23 cellular contexts compared by ENCODE assay signal in genomic region chr21:44426663-44427191, GRCh38. TPM values are rescaled to one million over a fixed set of nuclear protein-coding genes. Genes with fewer than 3 reads are reported as not detected.
DNase-seq lines count a peak whose midpoint lies in the region; ATAC-seq, FAIRE-seq and TF ChIP-seq lines count a peak whose summit lies in the region.
"Had no signal": no experiment of that assay in that cellular context is flagged by ENCODE, and none has a peak within 500 bp of the region (broad histone marks: within the 10 kb centered on the region; RNA-seq: fewer than 3 reads in every experiment).

No MANE protein-coding gene starts in this region.

- H3K4me3 ChIP-seq in LNCaP clone FGC (ENCODE audit: low read depth, low read length) (peak overlapping the region; percentile 82), HepG2 (replicated peaks in 1 of 3; ENCODE audit: insufficient read depth in 1 of 3, low read depth in 2 of 3, low read length in 3 of 3) (no peak overlapping the region), tibial artery (no peak overlapping the region), esophagus squamous epithelium (no peak overlapping the region)
- H3K4me3 ChIP-seq: tibial nerve had no signal

- no peak for FAIRE-seq in HepG2 (lab: Jason Lieb, UNC)
- FAIRE-seq: HTR-8/SVneo had no signal

- no peak for TF ChIP-seq CTCF in LNCaP clone FGC (IDR thresholded peaks at IDR 0.05; ENCODE audit: control insufficient read depth, extremely low read depth, insufficient read depth)
- TF ChIP-seq CTCF in HepG2 (CRISPR knock-in tag; IDR thresholded peaks at IDR 0.05): no peak
- TF ChIP-seq CTCF in tibial artery (IDR thresholded peaks at IDR 0.05): no peak
- no peak for TF ChIP-seq CTCF in esophagus squamous epithelium (IDR thresholded peaks at IDR 0.05)

- intact Hi-C loops in HepG2 (cut with micrococcal nuclease; ENCODE audit: unreplicated experiment): no loop called here
- intact Hi-C loops in tibial artery (cut with DNase I; ENCODE audit: low total_unique reads): no loop called here
- intact Hi-C loops in esophagus squamous epithelium (cut with DNase I): loop anchor here (5.0 kb wide), 1 partner anchor 56 kb away; no protein-coding TSS in a partner anchor

- TF ChIP-seq RAD21 in HepG2 (CRISPR knock-in tag; IDR thresholded peaks at IDR 0.05): no peak

- H3K27ac ChIP-seq in HepG2 (ENCODE audit: extremely low read length, insufficient read depth, low read length): no peak overlapping the region
- H3K27ac ChIP-seq in tibial artery: no peak overlapping the region
- no peak overlapping the region for H3K27ac ChIP-seq in esophagus squamous epithelium
- H3K27ac ChIP-seq: epithelial cell of prostate, tibial nerve had no signal

- CTCF ChIA-PET in HepG2 (lab: Yijun Ruan, JAX; ENCODE audit: low intra/inter-chr PET ratio, low total read pairs): no interaction called here

- no peak overlapping the region for H3K4me2 ChIP-seq in HepG2 (ENCODE audit: low read depth, low read length)

- no peaks in the 10 kb centered on the region for H3K27me3 Mint-ChIP-seq in activated T-cell treated with anti-CD3 and anti-CD28 coated beads, Interleukin-2, amount 50 U/mL, for 4 hours (ENCODE audit: low read depth)
- H3K27me3 Mint-ChIP-seq: activated CD8-positive, alpha-beta T cell treated with anti-CD3 and anti-CD28 coated beads for 36 hours; dendritic cell treated with granulocyte-macrophage colony-stimulating factor and Interleukin-4, amounts not matched to agents 40 ng/mL and 50 ng/mL, for 4 days; stimulated activated naive B cell treated with anti-CD40 and anti-IgM and Interleukin-4, amounts not matched to agents 10 μg/mL and 1 μg/mL and 100 μg/mL, for 72 hours had no signal

- H3K4me1 ChIP-seq in HepG2 (ENCODE audit: insufficient read depth, low read length) (no peaks in the 10 kb centered on the region), tibial artery (no peaks in the 10 kb centered on the region), esophagus squamous epithelium (no peaks in the 10 kb centered on the region)
- H3K4me1 ChIP-seq: breast epithelium, tibial nerve had no signal

- H3K9me3 Mint-ChIP-seq in activated T-cell treated with anti-CD3 and anti-CD28 coated beads, Interleukin-2, amount 50 U/mL, for 4 hours: peaks cover 15% of the 10 kb centered on the region
- H3K9me3 Mint-ChIP-seq: dendritic cell treated with granulocyte-macrophage colony-stimulating factor and Interleukin-4, amounts not matched to agents 40 ng/mL and 50 ng/mL, for 4 days had no signal

- H3K4me1 Mint-ChIP-seq in activated T-cell treated with anti-CD3 and anti-CD28 coated beads, Interleukin-2, amount 50 U/mL, for 4 hours (ENCODE audit: low read depth): no peaks in the 10 kb centered on the region
- H3K4me1 Mint-ChIP-seq: CD14-positive monocyte, neural crest cell, WTC11 had no signal

- H3K36me3 ChIP-seq in HepG2 (replicated peaks in 1 of 2; ENCODE audit: control insufficient read depth in 1 of 2, insufficient read depth in 2 of 2, low read length in 2 of 2): no peaks in the 10 kb centered on the region
- H3K36me3 ChIP-seq in tibial artery: no peaks in the 10 kb centered on the region
- no peaks in the 10 kb centered on the region for H3K36me3 ChIP-seq in esophagus squamous epithelium
- H3K36me3 ChIP-seq: breast epithelium, tibial nerve had no signal

- DNase-seq in activated T-cell treated with anti-CD3 and anti-CD28 coated beads, Interleukin-2, amount 50 U/mL, for 1 hour: peak; percentile 10
- no peak for DNase-seq in activated T-cell treated with anti-CD3 and anti-CD28 coated beads, Interleukin-2, amount 50 U/mL, for 4 hours
- DNase-seq in LNCaP clone FGC (ENCODE audit: low read depth): no peak
- no peak for DNase-seq in HepG2 (ENCODE audit: low spot score)
- peak; percentile 6 to 54 for DNase-seq in tibial artery
- DNase-seq in SW 1271 (lab: John Stamatoyannopoulos, UW): no peak
- no peak for DNase-seq in esophagus squamous epithelium (lab: John Stamatoyannopoulos, UW)
- DNase-seq: activated CD8-positive, alpha-beta T cell treated with anti-CD3 and anti-CD28 coated beads for 36 hours; foreskin melanocyte; NCI-H1436; NCI-H526; retina; stimulated activated naive B cell treated with anti-CD40 and anti-IgM and Interleukin-4, amounts not matched to agents 10 μg/mL and 1 μg/mL and 100 μg/mL, for 72 hours; T-helper 1 cell had no signal

- POLR2A ChIA-PET in HepG2 (lab: Yijun Ruan, JAX): no interaction called here

- no peak overlapping the region for H3K4me3 Mint-ChIP-seq in activated T-cell treated with anti-CD3 and anti-CD28 coated beads, Interleukin-2, amount 50 U/mL, for 4 hours
- H3K4me3 Mint-ChIP-seq: activated CD8-positive, alpha-beta T cell treated with anti-CD3 and anti-CD28 coated beads for 36 hours; CD14-positive monocyte; dendritic cell treated with granulocyte-macrophage colony-stimulating factor and Interleukin-4, amounts not matched to agents 40 ng/mL and 50 ng/mL, for 4 days; neural crest cell; stimulated activated naive B cell treated with anti-CD40 and anti-IgM and Interleukin-4, amounts not matched to agents 10 μg/mL and 1 μg/mL and 100 μg/mL, for 72 hours; WTC11 had no signal

- TF ChIP-seq EP300 in HepG2 (IDR thresholded peaks at IDR 0.05; ENCODE audit: low read depth in 2 of 2, low read length in 2 of 2) (no peak), HepG2 (CRISPR knock-in tag; IDR thresholded peaks at IDR 0.05; ENCODE audit: borderline replicate concordance) (no peak)

- ATAC-seq in activated T-cell treated with anti-CD3 and anti-CD28 coated beads, Interleukin-2, amount 50 U/mL, for 4 hours: no peak
- ATAC-seq in HepG2 (peak; percentile 40), GM18867 (IDR thresholded peaks at IDR 0.05; ENCODE audit: unreplicated experiment) (no peak)
- ATAC-seq: activated CD8-positive, alpha-beta T cell treated with anti-CD3 and anti-CD28 coated beads for 36 hours; stimulated activated naive B cell treated with anti-CD40 and anti-IgM and Interleukin-4, amounts not matched to agents 10 μg/mL and 1 μg/mL and 100 μg/mL, for 72 hours; WTC11 had no signal

- no peak for TF ChIP-seq POLR2A in HepG2 (IDR thresholded peaks at IDR 0.05; ENCODE audit: insufficient read depth in 1 of 2, low read depth in 2 of 2, low read length in 2 of 2)
- TF ChIP-seq POLR2A in esophagus squamous epithelium (IDR thresholded peaks at IDR 0.05): no peak

- 77% methylated on average over 8 of the region's 21 CpGs for WGBS in HepG2 (ENCODE audit: low lambda C conversion rate)
- 60 to 70% methylated on average over 3 of the region's 21 CpGs for WGBS in esophagus squamous epithelium, 2 donors

- H3K9ac ChIP-seq in HepG2 (ENCODE audit: insufficient read depth, low read depth, low read length): no peak overlapping the region

- H3K9me3 ChIP-seq in HepG2 (ENCODE audit: low read length) (peaks cover 6% of the 10 kb centered on the region; the same call in 1 of the 2 replicates), tibial artery (peaks cover 0 to 13% (median 8%) of the 10 kb centered on the region in 3 donors), esophagus squamous epithelium (peaks cover 0 to 20% (median 0%) of the 10 kb centered on the region in 3 donors)

- no peak overlapping the region for H2AFZ ChIP-seq in HepG2 (ENCODE audit: low read length)

- H3K79me2 ChIP-seq in HepG2 (ENCODE audit: insufficient read depth, low read length): no peaks in the 10 kb centered on the region

- H3K27me3 ChIP-seq in HepG2 (ENCODE audit: control insufficient read depth in 1 of 2, insufficient read depth in 2 of 2, low read length in 2 of 2) (peaks cover 1 to 11% of the 10 kb centered on the region in 2 experiments; a peak in 3 of 5 replicates), tibial artery (peaks cover 0 to 45% of the 10 kb centered on the region in 2 donors), esophagus squamous epithelium (peaks cover 0 to 34% (median 0%) of the 10 kb centered on the region in 4 donors)

- no TSS peak for BruUV-seq in HepG2 (replicated peaks; lab: Mats Ljungman, UMichigan)

- no peaks in the 10 kb centered on the region for H3K36me3 Mint-ChIP-seq in activated T-cell treated with anti-CD3 and anti-CD28 coated beads, Interleukin-2, amount 50 U/mL, for 4 hours (ENCODE audit: insufficient read depth)

- in situ Hi-C loops in HepG2 (cut with HindIII; ENCODE audit: extremely low pct_ligation_motif_present, low pct_unique_long_range_greater_than_20kb): loop anchor here (5.0 kb wide), 1 partner anchor 49 kb away; no protein-coding TSS in a partner anchor

- H4K20me1 ChIP-seq in HepG2 (ENCODE audit: insufficient read depth, low read length): no peaks in the 10 kb centered on the region

RNA-seq across cellular contexts. Expression of gene LRRC3, which starts 28.6 kb away (rescaled TPM):
- total RNA-seq in activated T-cell treated with anti-CD3 and anti-CD28 coated beads, Interleukin-2, amount 50 U/mL, for 4 hours: under 1 TPM; 0.24 to 0.57 (median 0.35) TPM
- total RNA-seq in HepG2 (2016; rRNA removed; fragmentation: Illumina TruSeq; extraction: Trizol) (3.9 and 4.8 TPM in 2 replicates), esophagus squamous epithelium (1 to 10 TPM in 2 of 4 donors, under 1 TPM in 2; 0.57 to 2.9 (median 1.1) TPM)
- 0.97 and 1.1 TPM in 2 replicates for total RNA-seq in HepG2 (2016; cell fraction: cytosol; rRNA removed; fragmentation: Illumina TruSeq; extraction: Trizol; ENCODE audit: low read depth)
- 3.1 and 4.8 TPM in 2 replicates for total RNA-seq in HepG2 (2016; cell fraction: insoluble cytoplasmic fraction; rRNA removed; fragmentation: Illumina TruSeq; extraction: Trizol)
- total RNA-seq in HepG2 (2016; cell fraction: membrane; rRNA removed; fragmentation: Illumina TruSeq; extraction: Trizol): 3.5 and 4.4 TPM in 2 replicates
- total RNA-seq in HepG2 (2016; cell fraction: nucleus; rRNA removed; fragmentation: Illumina TruSeq; extraction: Trizol): 5.2 and 5.7 TPM in 2 replicates
- polyA plus RNA-seq in HepG2 (2011; rRNA removed): 16.5 and 24.3 TPM in 2 replicates
- 17.5 and 19.8 TPM in 2 replicates for polyA plus RNA-seq in HepG2 (2011; cell fraction: cytosol; rRNA removed)
- polyA plus RNA-seq in HepG2 (2011; cell fraction: nucleus; rRNA removed): 25.9 and 31.8 TPM in 2 replicates
- 24.1 and 27.1 TPM in 2 replicates for polyA plus RNA-seq in HepG2 (2012)
- 0.99 and 1.3 TPM in 2 replicates for polyA plus RNA-seq in HepG2 (2016; cell fraction: cytosol; fragmentation: Illumina TruSeq; extraction: Trizol; ENCODE audit: low read depth)
- polyA plus RNA-seq in HepG2 (2016; cell fraction: insoluble cytoplasmic fraction; fragmentation: Illumina TruSeq; extraction: Trizol; ENCODE audit: low read depth): 4.4 and 5.5 TPM in 2 replicates
- 2.9 and 3.4 TPM in 2 replicates for polyA plus RNA-seq in HepG2 (2016; cell fraction: membrane; fragmentation: Illumina TruSeq; extraction: Trizol; ENCODE audit: low read depth)
- 10.0 TPM in 2 replicates for polyA plus RNA-seq in HepG2 (2016; cell fraction: nucleus; fragmentation: Illumina TruSeq; extraction: Trizol; ENCODE audit: insufficient read depth, low read depth)
- 3.8 and 34.5 TPM in 2 replicates for polyA minus RNA-seq in HepG2 (2011; rRNA and poly(A)+ RNA removed; ENCODE audit: low replicate concordance)
- polyA minus RNA-seq in HepG2 (2011; cell fraction: cytosol; rRNA and poly(A)+ RNA removed): 16.0 and 20.9 TPM in 2 replicates
- polyA minus RNA-seq in HepG2 (2011; cell fraction: nucleus; rRNA and poly(A)+ RNA removed): 10.4 and 13.4 TPM in 2 replicates

Comparison
In these comparisons a context has a peak if more than half of its experiments do, and no peak if none do; other contexts are left out.
1. DNase-seq: peak in activated T-cell treated with anti-CD3 and anti-CD28 coated beads, Interleukin-2, amount 50 U/mL, for 1 hour (single experiment) and tibial artery (2 of 2); none in activated T-cell treated with anti-CD3 and anti-CD28 coated beads, Interleukin-2, amount 50 U/mL, for 4 hours (single experiment), LNCaP clone FGC (single experiment), HepG2 (single experiment), SW 1271 (0 of 2) and esophagus squamous epithelium (single experiment).